In the genomic region with DNA sequence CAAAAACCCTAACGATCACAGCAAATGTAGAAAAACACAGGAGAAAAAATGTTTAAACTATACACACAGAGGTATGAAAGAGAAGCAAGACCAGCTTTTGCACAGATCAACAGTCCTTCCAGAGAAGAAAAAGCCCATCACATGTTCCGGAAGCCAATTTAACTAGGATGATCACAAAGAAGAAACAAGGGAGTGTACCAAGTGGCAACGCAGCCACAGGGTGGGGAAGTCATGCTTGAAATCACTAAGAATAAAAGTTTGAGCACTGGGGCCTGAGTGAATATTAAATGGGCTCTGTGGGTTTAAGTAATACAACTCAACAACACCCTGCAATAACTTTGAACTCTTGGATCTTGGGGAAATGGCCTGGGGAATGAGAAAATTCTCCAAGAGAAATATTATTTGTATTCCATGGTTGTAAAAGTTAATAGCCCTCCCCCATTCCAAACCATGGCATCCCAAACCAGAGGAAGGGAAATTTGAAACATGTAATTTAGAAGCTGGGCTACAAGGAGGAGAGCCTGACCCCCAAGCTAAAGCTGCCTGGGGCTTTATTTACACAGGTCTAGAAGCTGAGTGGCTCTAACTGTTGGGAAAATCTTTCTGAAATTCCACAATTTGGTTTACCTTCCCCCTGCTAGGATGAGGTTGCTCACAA, we compare ENCODE assay signal across 1 cellular context.
A peak's percentile ranks its signal among the peaks of the same experiment; 100 is the strongest.
TF ChIP-seq lines count a peak whose summit lies in the region.

No MANE protein-coding gene starts in this region.

TF ChIP-seq in HEK293, 187 proteins besides CTCF, POLR2A, EP300 and RAD21 (continued from another document):
- no peak for TF ChIP-seq ZNF18 (tag by site-specific recombination; IDR thresholded peaks at IDR 0.05)
- no peak for TF ChIP-seq ZNF701 (tag by site-specific recombination; IDR thresholded peaks at IDR 0.05)
- TF ChIP-seq YY2 (tag by site-specific recombination; IDR thresholded peaks at IDR 0.05): no peak
- TF ChIP-seq, protein P1, sequence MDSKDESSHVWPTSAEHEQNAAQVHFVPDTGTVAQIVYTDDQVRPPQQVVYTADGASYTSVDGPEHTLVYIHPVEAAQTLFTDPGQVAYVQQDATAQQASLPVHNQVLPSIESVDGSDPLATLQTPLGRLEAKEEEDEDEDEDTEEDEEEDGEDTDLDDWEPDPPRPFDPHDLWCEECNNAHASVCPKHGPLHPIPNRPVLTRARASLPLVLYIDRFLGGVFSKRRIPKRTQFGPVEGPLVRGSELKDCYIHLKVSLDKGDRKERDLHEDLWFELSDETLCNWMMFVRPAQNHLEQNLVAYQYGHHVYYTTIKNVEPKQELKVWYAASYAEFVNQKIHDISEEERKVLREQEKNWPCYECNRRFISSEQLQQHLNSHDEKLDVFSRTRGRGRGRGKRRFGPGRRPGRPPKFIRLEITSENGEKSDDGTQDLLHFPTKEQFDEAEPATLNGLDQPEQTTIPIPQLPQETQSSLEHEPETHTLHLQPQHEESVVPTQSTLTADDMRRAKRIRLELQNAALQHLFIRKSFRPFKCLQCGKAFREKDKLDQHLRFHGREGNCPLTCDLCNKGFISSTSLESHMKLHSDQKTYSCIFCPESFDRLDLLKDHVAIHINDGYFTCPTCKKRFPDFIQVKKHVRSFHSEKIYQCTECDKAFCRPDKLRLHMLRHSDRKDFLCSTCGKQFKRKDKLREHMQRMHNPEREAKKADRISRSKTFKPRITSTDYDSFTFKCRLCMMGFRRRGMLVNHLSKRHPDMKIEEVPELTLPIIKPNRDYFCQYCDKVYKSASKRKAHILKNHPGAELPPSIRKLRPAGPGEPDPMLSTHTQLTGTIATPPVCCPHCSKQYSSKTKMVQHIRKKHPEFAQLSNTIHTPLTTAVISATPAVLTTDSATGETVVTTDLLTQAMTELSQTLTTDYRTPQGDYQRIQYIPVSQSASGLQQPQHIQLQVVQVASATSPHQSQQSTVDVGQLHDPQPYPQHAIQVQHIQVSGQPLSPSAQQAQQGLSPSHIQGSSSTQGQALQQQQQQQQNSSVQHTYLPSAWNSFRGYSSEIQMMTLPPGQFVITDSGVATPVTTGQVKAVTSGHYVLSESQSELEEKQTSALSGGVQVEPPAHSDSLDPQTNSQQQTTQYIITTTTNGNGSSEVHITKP (tag by site-specific recombination; IDR thresholded peaks at IDR 0.05): peak; percentile 96
- TF ChIP-seq ZNF391 (tag by site-specific recombination; IDR thresholded peaks at IDR 0.05; ENCODE audit: borderline replicate concordance, low read depth): no peak
- no peak for TF ChIP-seq ZBTB20 (tag by site-specific recombination; IDR thresholded peaks at IDR 0.05)
- TF ChIP-seq ZNF146 (tag by site-specific recombination; IDR thresholded peaks at IDR 0.05): no peak
- no peak; the same call in 1 of the 2 replicates for TF ChIP-seq OSR2 (tag by site-specific recombination; IDR thresholded peaks at IDR 0.05)
- no peak for TF ChIP-seq ZNF776 (tag by site-specific recombination; IDR thresholded peaks at IDR 0.05; ENCODE audit: borderline replicate concordance)
- peak; percentile 92 for TF ChIP-seq SP7 (tag by site-specific recombination; IDR thresholded peaks at IDR 0.05)
- TF ChIP-seq ZFHX2 (tag by site-specific recombination; conservative IDR thresholded peaks at IDR 0.05): no peak
